In the genomic region with DNA sequence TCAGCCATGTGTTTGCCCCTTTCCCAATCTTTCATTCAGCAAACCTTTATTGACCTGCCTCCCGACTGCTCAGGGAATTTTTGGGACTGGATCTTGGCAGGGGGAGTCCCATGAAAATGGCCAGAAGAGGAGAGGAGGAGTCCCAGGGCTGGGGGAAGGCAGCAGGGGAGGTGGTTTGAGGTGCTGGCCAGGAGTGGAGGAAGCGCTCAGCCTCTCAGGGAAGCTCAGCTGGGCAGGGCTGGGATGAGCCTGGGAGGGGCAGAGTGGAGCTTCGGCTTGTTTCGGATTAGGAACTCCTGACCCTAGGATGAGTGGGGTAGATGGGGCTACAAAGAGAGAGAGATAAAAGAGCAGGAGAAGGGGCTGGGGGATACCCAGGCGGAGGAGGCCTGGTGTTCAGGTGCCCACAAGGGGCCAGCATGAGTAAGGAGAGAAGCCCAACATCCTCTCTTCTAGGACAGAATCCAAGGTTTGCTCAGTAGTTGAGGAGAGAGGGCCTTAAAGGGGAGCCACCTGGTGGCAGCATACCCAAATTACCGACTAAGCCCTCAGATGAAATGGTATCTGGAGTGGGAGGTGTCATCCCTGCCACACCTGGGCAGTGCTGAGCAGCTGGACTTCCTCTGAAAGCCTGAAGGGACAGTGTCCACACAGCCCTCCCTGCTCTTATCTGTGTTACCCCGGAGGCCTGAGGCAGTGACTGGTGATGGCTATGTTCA, we compare ENCODE assay signal across 7 cellular contexts.
DNase-seq lines count a peak whose midpoint lies in the region; ATAC-seq and TF ChIP-seq lines count a peak whose summit lies in the region.

No MANE protein-coding gene starts in this region.

- H3K4me1 ChIP-seq in DND-41 (ENCODE audit: insufficient read depth, low read length), result no peaks in the 10 kb centered on the region

- no peak overlapping the region for H3K4me3 Mint-ChIP-seq in stimulated activated naive CD8-positive, alpha-beta T cell treated with anti-CD3 and anti-CD28 coated beads, Interleukin-15, amount 100 ng/mL, for 72 hours

- peak; percentile 38 for TF ChIP-seq CTCF in DND-41 (IDR thresholded peaks at IDR 0.05; ENCODE audit: borderline replicate concordance, extremely low read depth, low read length, poor library complexity, severe bottlenecking)
- TF ChIP-seq CTCF in HFF-Myc (IDR thresholded peaks at IDR 0.05; ENCODE audit: low read depth, low read length, missing control alignments), result peak; percentile 58

- H3K9ac ChIP-seq in DND-41 (ENCODE audit: low read depth, low read length), result no peak overlapping the region

- H3K27me3 Mint-ChIP-seq in stimulated activated naive CD8-positive, alpha-beta T cell treated with anti-CD3 and anti-CD28 coated beads, Interleukin-15, amount 100 ng/mL, for 72 hours, result peaks cover 33% of the 10 kb centered on the region

- H3K9me3 ChIP-seq in DND-41 (ENCODE audit: insufficient read depth, low read length, severe bottlenecking), result no peaks in the 10 kb centered on the region

- H3K36me3 ChIP-seq in DND-41 (ENCODE audit: insufficient read depth, low read length), result no peaks in the 10 kb centered on the region

- H3K27me3 ChIP-seq in DND-41 (ENCODE audit: insufficient read depth, low read length, poor library complexity), result no peaks in the 10 kb centered on the region

- no peak overlapping the region for H3K27ac ChIP-seq in DND-41 (ENCODE audit: low read length)

- no peaks in the 10 kb centered on the region for H3K9me3 Mint-ChIP-seq in stimulated activated naive CD8-positive, alpha-beta T cell treated with anti-CD3 and anti-CD28 coated beads, Interleukin-15, amount 100 ng/mL, for 72 hours

- no peaks in the 10 kb centered on the region for H3K79me2 ChIP-seq in DND-41 (ENCODE audit: insufficient read depth, low read length)

- no peak overlapping the region for H3K4me3 ChIP-seq in DND-41 (ENCODE audit: low read depth in 1 of 2, low read length in 2 of 2)
- no peak overlapping the region for H3K4me3 ChIP-seq in HFF-Myc (replicated peaks; ENCODE audit: low read depth, low read length)

- no peak overlapping the region for H3K27ac Mint-ChIP-seq in stimulated activated naive CD8-positive, alpha-beta T cell treated with anti-CD3 and anti-CD28 coated beads, Interleukin-15, amount 100 ng/mL, for 72 hours

- ATAC-seq in DND-41 (ENCODE audit: insufficient read depth, low read depth), result no peak
- ATAC-seq in stimulated activated naive CD8-positive, alpha-beta T cell treated with anti-CD3 and anti-CD28 coated beads, Interleukin-15, amount 100 ng/mL, for 72 hours, result peak; percentile 48

- peak; percentile 6 for DNase-seq in DND-41
- peak; percentile 12 for DNase-seq in HFF-Myc (ENCODE audit: extremely low read depth, low read depth)
- DNase-seq in RKO (ENCODE audit: low spot score), result peak; percentile 44
- peak; percentile 21 for DNase-seq in fibroblast of peridontal ligament (ENCODE audit: extremely low read depth)
- peak in 1 of 2 donors; percentile 22 for DNase-seq in stimulated activated naive CD8-positive, alpha-beta T cell treated with anti-CD3 and anti-CD28 coated beads, Interleukin-15, amount 100 ng/mL, for 72 hours
- no peak for DNase-seq in central memory CD4-positive, alpha-beta T cell
- no peak for DNase-seq in activated gamma-delta T cell treated with Interleukin-2 at 50 U/mL for 16 hours

- no peak overlapping the region for H2AFZ ChIP-seq in DND-41 (ENCODE audit: low read depth, low read length)

- no peaks in the 10 kb centered on the region; the same call in none of the 2 replicates for H4K20me1 ChIP-seq in DND-41 (ENCODE audit: insufficient read depth, low read length)

- peaks cover 10% of the 10 kb centered on the region for H3K4me1 Mint-ChIP-seq in stimulated activated naive CD8-positive, alpha-beta T cell treated with anti-CD3 and anti-CD28 coated beads, Interleukin-15, amount 100 ng/mL, for 72 hours

- no peak overlapping the region for H3K4me2 ChIP-seq in DND-41 (ENCODE audit: insufficient read depth, low read length)

Comparison
In these comparisons a context has a peak if more than half of its experiments do, and no peak if none do; other contexts are left out.
1. DNase-seq: peak in DND-41 (single experiment), HFF-Myc (single experiment), RKO (single experiment) and fibroblast of peridontal ligament (single experiment); none in central memory CD4-positive, alpha-beta T cell (single experiment) and activated gamma-delta T cell treated with Interleukin-2 at 50 U/mL for 16 hours (single experiment).